In genomic region chr21:19326581-19327319, GRCh38 we compare ENCODE assay signal across 15 cellular contexts.
A peak's percentile ranks its signal among the peaks of the same experiment; 100 is the strongest.
DNase-seq lines count a peak whose midpoint lies in the region; TF ChIP-seq lines count a peak whose summit lies in the region.
"Had no signal": no experiment of that assay in that cellular context is flagged by ENCODE, and none has a peak within 500 bp of the region (broad histone marks: within the 10 kb centered on the region; RNA-seq: fewer than 3 reads in every experiment).

No MANE protein-coding gene starts in this region.

- no peak for TF ChIP-seq CTCF in osteocyte (IDR thresholded peaks at IDR 0.05)
- TF ChIP-seq CTCF in osteoblast (IDR thresholded peaks at IDR 0.05; ENCODE audit: extremely low read depth, low read depth, low read length) = no peak

- H3K27me3 Mint-ChIP-seq in osteocyte (ENCODE audit: unreplicated experiment) = no peaks in the 10 kb centered on the region
- H3K27me3 Mint-ChIP-seq: CD4-positive, alpha-beta T cell; IgD-negative memory B cell had no signal

- no peak overlapping the region for H3K4me2 ChIP-seq in osteoblast (ENCODE audit: insufficient read depth, low read length)

- H3K36me3 ChIP-seq in SJCRH30 (no peaks in the 10 kb centered on the region), osteoblast (ENCODE audit: insufficient read depth, low read length) (no peaks in the 10 kb centered on the region)
- H3K36me3 ChIP-seq: HAP-1 had no signal

- no peak overlapping the region for H2AFZ ChIP-seq in osteoblast (ENCODE audit: low read length)

- H4K20me1 ChIP-seq in osteoblast (ENCODE audit: insufficient read depth, low read length) = no peaks in the 10 kb centered on the region

- peaks cover 43% of the 10 kb centered on the region for H3K4me1 ChIP-seq in SJCRH30
- H3K4me1 ChIP-seq in osteoblast (ENCODE audit: insufficient read depth, low read length) = no peaks in the 10 kb centered on the region
- H3K4me1 ChIP-seq: Caco-2 had no signal

- DNase-seq in SJCRH30 = peak; percentile 64 to 91
- DNase-seq in foreskin melanocyte = peak; percentile 1
- DNase-seq in osteocyte (ENCODE audit: extremely low spot score, unreplicated experiment) = no peak
- DNase-seq in stimulated activated CD4-positive, alpha-beta T cell treated with anti-CD3 and anti-CD28 coated beads, Interleukin-2, amount 100 ng/mL, for 24 hours = no peak
- DNase-seq in osteoblast (ENCODE audit: insufficient read length, low spot score, missing footprints) = no peak
- DNase-seq in NCI-H774 (lab: John Stamatoyannopoulos, UW) = no peak
- DNase-seq: ACHN; Caco-2; CD4-positive, alpha-beta T cell; DMS153; DMS79; GDM1 had no signal

- H3K4me3 ChIP-seq in SJCRH30 (peak overlapping the region; percentile 13), osteoblast (ENCODE audit: insufficient read depth, low read length) (no peak overlapping the region)
- H3K4me3 ChIP-seq: HAP-1 had no signal

- H3K27ac Mint-ChIP-seq in osteocyte (ENCODE audit: unreplicated experiment) = peak overlapping the region; percentile 67
- H3K27ac Mint-ChIP-seq: CD4-positive, alpha-beta T cell; IgD-negative memory B cell had no signal

- H3K9me3 Mint-ChIP-seq in osteocyte (ENCODE audit: unreplicated experiment) = peaks cover 5% of the 10 kb centered on the region

- H3K79me2 ChIP-seq in osteoblast (ENCODE audit: insufficient read depth, low read length) = no peaks in the 10 kb centered on the region

- H3K27ac ChIP-seq in SJCRH30 (peak overlapping the region; percentile 92), osteoblast (ENCODE audit: low read depth, low read length) (no peak overlapping the region)
- H3K27ac ChIP-seq: C4-2B had no signal

- peaks cover 8% of the 10 kb centered on the region for H3K36me3 Mint-ChIP-seq in osteocyte (ENCODE audit: unreplicated experiment)

- peaks cover 47% of the 10 kb centered on the region for H3K4me1 Mint-ChIP-seq in osteocyte (ENCODE audit: unreplicated experiment)
- H3K4me1 Mint-ChIP-seq: IgD-negative memory B cell had no signal

- H3K4me3 Mint-ChIP-seq in osteocyte (ENCODE audit: unreplicated experiment) = no peak overlapping the region
- H3K4me3 Mint-ChIP-seq: CD4-positive, alpha-beta T cell; IgD-negative memory B cell had no signal

- H3K27me3 ChIP-seq in SJCRH30 (no peaks in the 10 kb centered on the region), osteoblast (ENCODE audit: insufficient read depth, low read length) (no peaks in the 10 kb centered on the region)

- H3K9me3 ChIP-seq in SJCRH30 (replicated peaks) = no peaks in the 10 kb centered on the region; the same call in 1 of the 2 replicates
- H3K9me3 ChIP-seq in osteoblast (ENCODE audit: low read depth, low read length) = peaks cover 4% of the 10 kb centered on the region
- H3K9me3 ChIP-seq: Caco-2, HAP-1 had no signal

Comparison
In these comparisons a context has a peak if more than half of its experiments do, and no peak if none do; other contexts are left out.
1. DNase-seq: peak in SJCRH30 (2 of 2) and foreskin melanocyte (single experiment); none in osteocyte (single experiment), stimulated activated CD4-positive, alpha-beta T cell treated with anti-CD3 and anti-CD28 coated beads, Interleukin-2, amount 100 ng/mL, for 24 hours (0 of 2), osteoblast (single experiment) and NCI-H774 (single experiment).